Comparison of ENCODE assay signal across 15 cellular contexts in genomic region chr11:108983621-108984020, GRCh38.
"Had no signal": no experiment of that assay in that cellular context is flagged by ENCODE, and none has a peak within 500 bp of the region (broad histone marks: within the 10 kb centered on the region; RNA-seq: fewer than 3 reads in every experiment).

No MANE protein-coding gene starts in this region.

- DNase-seq: activated CD4-positive, alpha-beta T cell treated with anti-CD3 and anti-CD28 coated beads, Interleukin-2, amount 10 ng/mL, durations not matched to agents 7 days and 5 days; activated CD8-positive, alpha-beta memory T cell treated with anti-CD3 and anti-CD28 coated beads, Interleukin-2, amount 50 U/mL, for 48 hours; activated gamma-delta T cell treated with Interleukin-2 at 50 U/mL for 16 hours; activated naive CD8-positive, alpha-beta T cell treated with anti-CD3 and anti-CD28 coated beads for 36 hours; amygdala; dermis blood vessel endothelial cell; nucleus accumbens; small intestine; stimulated activated CD4-positive, alpha-beta T cell treated with anti-CD3 and anti-CD28 coated beads, Interleukin-4, amount 100 ng/mL, for 24 hours; stimulated activated naive CD4-positive, alpha-beta T cell; uterus had no signal

- H3K36me3 ChIP-seq: right atrium auricular region, tibial nerve, uterus had no signal

- H3K27ac ChIP-seq: epithelial cell of prostate, hepatocyte, right atrium auricular region, tibial nerve, uterus had no signal

- H3K4me1 ChIP-seq: tibial nerve, uterus had no signal

- H3K4me3 ChIP-seq: hepatocyte, right atrium auricular region, tibial nerve, uterus had no signal

- H3K9me3 ChIP-seq: right atrium auricular region, tibial nerve, uterus had no signal

- H3K27me3 ChIP-seq: hepatocyte, right atrium auricular region, tibial nerve, uterus had no signal
